ENCODE assay signal across 29 cellular contexts in the genomic region with DNA sequence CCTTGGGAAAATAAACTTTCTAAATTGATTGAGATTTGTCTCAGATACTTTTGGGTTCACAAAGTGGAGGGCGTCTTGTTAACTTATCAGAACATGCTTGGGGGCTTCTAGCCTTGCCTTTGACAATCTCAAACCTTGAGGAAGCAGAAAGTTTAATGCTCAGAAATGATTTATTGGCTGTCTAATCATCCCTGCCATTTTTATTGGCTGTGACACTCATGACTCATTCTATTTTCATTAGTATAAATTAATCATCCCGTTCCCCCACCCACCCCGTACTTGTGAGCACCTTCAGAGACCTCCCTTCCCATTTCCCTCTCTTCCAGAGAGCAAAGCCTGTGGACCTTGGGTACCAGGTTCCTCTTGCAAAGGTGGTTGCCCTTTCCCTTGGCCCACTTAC.
"Had no signal": no experiment of that assay in that cellular context is flagged by ENCODE, and none has a peak within 500 bp of the region (broad histone marks: within the 10 kb centered on the region; RNA-seq: fewer than 3 reads in every experiment).

No MANE protein-coding gene starts in this region.

- H3K9me3 ChIP-seq: adrenal gland, body of pancreas, esophagus squamous epithelium, left lung, lower lobe of right lung, mucosa of descending colon, ovary, right lobe of liver, stomach, thyroid gland had no signal

- H3K9me3 Mint-ChIP-seq: activated T-cell treated with anti-CD3 and anti-CD28 coated beads, Interleukin-2, amount 50 U/mL, for 72 hours; natural killer cell treated with Interleukin-12 subunit alpha and Interleukin-12 subunit beta and Interleukin-15 and Interleukin-18, amount 100 ng/mL, for 72 hours; T-helper 2 cell treated with Interferon-gamma antibody and Interleukin-4, amounts not matched to agents 5 μg/mL and 100 μg/mL, for 36 hours had no signal

- DNase-seq: activated CD4-positive, alpha-beta T cell treated with anti-CD3 and anti-CD28 coated beads for 36 hours; activated CD4-positive, alpha-beta T cell treated with anti-CD3 and anti-CD28 coated beads, Interleukin-2, amount 50 U/mL, for 4 hours; activated CD4-positive, CD25-positive, alpha-beta regulatory T cell; activated naive CD4-positive, alpha-beta T cell treated with Interleukin-2 at 50 U/mL for 16 hours; activated naive CD8-positive, alpha-beta T cell treated with anti-CD3 and anti-CD28 coated beads for 36 hours; activated T-cell treated with anti-CD3 and anti-CD28 coated beads for 4 hours; activated T-cell treated with anti-CD3 and anti-CD28 coated beads, Interleukin-2, amount 50 U/mL, for 72 hours; adrenal gland; aorta; body of pancreas; dermis blood vessel endothelial cell; effector CD4-positive, alpha-beta T cell; esophagus squamous epithelium; foreskin melanocyte; heart right ventricle; kidney glomerular epithelial cell; left lung; lower lobe of right lung; mesenchymal stem cell; mucosa of descending colon; ovary; right lobe of liver; stimulated activated CD4-positive, alpha-beta T cell treated with anti-CD3 and anti-CD28 coated beads, Interleukin-2, amount 100 ng/mL, for 48 hours; stomach; thyroid gland had no signal

- H3K27me3 ChIP-seq: adrenal gland, body of pancreas, esophagus squamous epithelium, heart right ventricle, left lung, ovary, right lobe of liver, stomach, thyroid gland had no signal

- H3K27ac Mint-ChIP-seq: activated CD4-positive, alpha-beta T cell treated with anti-CD3 and anti-CD28 coated beads for 36 hours; activated naive CD8-positive, alpha-beta T cell treated with anti-CD3 and anti-CD28 coated beads for 36 hours; activated T-cell treated with anti-CD3 and anti-CD28 coated beads, Interleukin-2, amount 50 U/mL, for 72 hours; natural killer cell treated with Interleukin-12 subunit alpha and Interleukin-12 subunit beta and Interleukin-15 and Interleukin-18, amount 100 ng/mL, for 72 hours; progenitor cell of endocrine pancreas; T-helper 2 cell treated with Interferon-gamma antibody and Interleukin-4, amounts not matched to agents 5 μg/mL and 100 μg/mL, for 36 hours had no signal

- H3K27ac ChIP-seq: adrenal gland, body of pancreas, epithelial cell of prostate, esophagus squamous epithelium, heart right ventricle, left lung, lower lobe of right lung, right lobe of liver, thyroid gland had no signal

- H3K36me3 ChIP-seq: adrenal gland, esophagus squamous epithelium, left lung, lower lobe of right lung, ovary, stomach, thyroid gland had no signal

- H3K27me3 Mint-ChIP-seq: activated CD4-positive, alpha-beta T cell treated with anti-CD3 and anti-CD28 coated beads for 36 hours; activated naive CD8-positive, alpha-beta T cell treated with anti-CD3 and anti-CD28 coated beads for 36 hours; natural killer cell treated with Interleukin-12 subunit alpha and Interleukin-12 subunit beta and Interleukin-15 and Interleukin-18, amount 100 ng/mL, for 72 hours; progenitor cell of endocrine pancreas had no signal

- H3K4me3 ChIP-seq: adrenal gland, body of pancreas, esophagus squamous epithelium, heart right ventricle, left lung, lower lobe of right lung, mucosa of descending colon, ovary, right lobe of liver, stomach, thyroid gland had no signal

- H3K4me3 Mint-ChIP-seq: activated CD4-positive, alpha-beta T cell treated with anti-CD3 and anti-CD28 coated beads for 36 hours; activated T-cell treated with anti-CD3 and anti-CD28 coated beads, Interleukin-2, amount 50 U/mL, for 72 hours; natural killer cell treated with Interleukin-12 subunit alpha and Interleukin-12 subunit beta and Interleukin-15 and Interleukin-18, amount 100 ng/mL, for 72 hours; T-helper 2 cell treated with Interferon-gamma antibody and Interleukin-4, amounts not matched to agents 5 μg/mL and 100 μg/mL, for 36 hours had no signal

- H3K4me1 Mint-ChIP-seq: activated CD4-positive, alpha-beta T cell treated with anti-CD3 and anti-CD28 coated beads for 36 hours had no signal

- H3K4me1 ChIP-seq: esophagus squamous epithelium, heart right ventricle, left lung, lower lobe of right lung, right lobe of liver, stomach, thyroid gland had no signal

- ATAC-seq: activated CD4-positive, alpha-beta T cell treated with anti-CD3 and anti-CD28 coated beads for 36 hours; activated T-cell treated with anti-CD3 and anti-CD28 coated beads, Interleukin-2, amount 50 U/mL, for 72 hours; body of pancreas; heart right ventricle; left lung; lower lobe of right lung; mucosa of descending colon; natural killer cell treated with Interleukin-12 subunit alpha and Interleukin-12 subunit beta and Interleukin-15 and Interleukin-18, amount 100 ng/mL, for 72 hours; right lobe of liver had no signal
